ENCODE assay signal across 21 cellular contexts in genomic region chr13:23147264-23147663, GRCh38. TPM values are rescaled to one million over a fixed set of nuclear protein-coding genes. Genes with fewer than 3 reads are reported as not detected.
"Had no signal": no experiment of that assay in that cellular context is flagged by ENCODE, and none has a peak within 500 bp of the region (broad histone marks: within the 10 kb centered on the region; RNA-seq: fewer than 3 reads in every experiment).

No MANE protein-coding gene starts in this region.

- H3K4me1 Mint-ChIP-seq: activated CD4-positive, alpha-beta memory T cell treated with anti-CD3 and anti-CD28 coated beads, Interleukin-2, amount 10 ng/mL, durations not matched to agents 7 days and 5 days; activated CD4-positive, alpha-beta T cell treated with anti-CD3 and anti-CD28 coated beads, Interleukin-2, amount 10 ng/mL, durations not matched to agents 24 days and 14 days; activated naive CD8-positive, alpha-beta T cell treated with anti-CD3 and anti-CD28 coated beads, Interleukin-2, amount 10 ng/mL, durations not matched to agents 7 days and 5 days; central memory CD8-positive, alpha-beta T cell; memory B cell; neural progenitor cell had no signal

- DNase-seq: activated CD4-positive, alpha-beta memory T cell treated with anti-CD3 and anti-CD28 coated beads, Interleukin-2, amount 10 ng/mL, durations not matched to agents 7 days and 5 days; activated CD4-positive, alpha-beta T cell treated with anti-CD3 and anti-CD28 coated beads, Interleukin-2, amount 10 ng/mL, durations not matched to agents 24 days and 14 days; activated effector memory CD4-positive, alpha-beta T cell treated with Interleukin-2 at 50 U/mL for 16 hours; activated naive CD4-positive, alpha-beta T cell treated with anti-CD3 and anti-CD28 coated beads for 36 hours; activated naive CD8-positive, alpha-beta T cell treated with anti-CD3 and anti-CD28 coated beads, Interleukin-2, amount 10 ng/mL, durations not matched to agents 7 days and 5 days; activated T-cell treated with anti-CD3 and anti-CD28 coated beads, Interleukin-2, amount 50 U/mL, for 72 hours; amniotic stem cell; gastrocnemius medialis; head of caudate nucleus; stimulated activated CD4-positive, alpha-beta T cell treated with anti-CD3 and anti-CD28 coated beads, Interleukin-2, amount 100 ng/mL, for 48 hours; stimulated activated CD8-positive, alpha-beta memory T cell treated with anti-CD3 and anti-CD28 coated beads, Interleukin-4, amount 100 ng/mL, for 48 hours; stimulated activated naive CD4-positive, alpha-beta T cell treated with Interleukin-2 at 50 U/mL for 16 hours had no signal

- H3K4me1 ChIP-seq: breast epithelium, gastrocnemius medialis, neural progenitor cell had no signal

- H3K27ac ChIP-seq: breast epithelium, esophagus muscularis mucosa, gastrocnemius medialis, neural progenitor cell had no signal

- H3K4me2 ChIP-seq: neural progenitor cell had no signal

- H3K36me3 Mint-ChIP-seq: activated naive CD8-positive, alpha-beta T cell treated with anti-CD3 and anti-CD28 coated beads, Interleukin-2, amount 10 ng/mL, durations not matched to agents 7 days and 5 days; memory B cell; neural progenitor cell had no signal

- H3K27me3 ChIP-seq: breast epithelium, esophagus muscularis mucosa, gastrocnemius medialis, neural progenitor cell had no signal

- H3K9me3 ChIP-seq: esophagus muscularis mucosa, gastrocnemius medialis had no signal

- H3K4me3 Mint-ChIP-seq: activated CD4-positive, alpha-beta memory T cell treated with anti-CD3 and anti-CD28 coated beads, Interleukin-2, amount 10 ng/mL, durations not matched to agents 7 days and 5 days; activated CD4-positive, alpha-beta T cell treated with anti-CD3 and anti-CD28 coated beads, Interleukin-2, amount 10 ng/mL, durations not matched to agents 24 days and 14 days; activated naive CD4-positive, alpha-beta T cell treated with anti-CD3 and anti-CD28 coated beads for 36 hours; activated naive CD8-positive, alpha-beta T cell treated with anti-CD3 and anti-CD28 coated beads, Interleukin-2, amount 10 ng/mL, durations not matched to agents 7 days and 5 days; activated T-cell treated with anti-CD3 and anti-CD28 coated beads, Interleukin-2, amount 50 U/mL, for 72 hours; central memory CD8-positive, alpha-beta T cell; memory B cell; neural progenitor cell; T-helper 1 cell treated with Interleukin-12 subunit alpha and Interleukin-12 subunit beta and Interleukin-4 antibody, amounts not matched to agents 30 μg/mL and 1 μg/mL, for 36 hours had no signal

- ATAC-seq: activated T-cell treated with anti-CD3 and anti-CD28 coated beads, Interleukin-2, amount 50 U/mL, for 72 hours; gastrocnemius medialis had no signal

- H3K36me3 ChIP-seq: breast epithelium, esophagus muscularis mucosa, gastrocnemius medialis, neural progenitor cell had no signal

- H3K27me3 Mint-ChIP-seq: activated CD4-positive, alpha-beta T cell treated with anti-CD3 and anti-CD28 coated beads, Interleukin-2, amount 10 ng/mL, durations not matched to agents 24 days and 14 days; memory B cell; progenitor cell of endocrine pancreas had no signal

- H3K9ac ChIP-seq: neural progenitor cell had no signal

- H3K9me3 Mint-ChIP-seq: activated CD4-positive, alpha-beta memory T cell treated with anti-CD3 and anti-CD28 coated beads, Interleukin-2, amount 10 ng/mL, durations not matched to agents 7 days and 5 days; activated CD4-positive, alpha-beta T cell treated with anti-CD3 and anti-CD28 coated beads, Interleukin-2, amount 10 ng/mL, durations not matched to agents 24 days and 14 days; activated naive CD4-positive, alpha-beta T cell treated with anti-CD3 and anti-CD28 coated beads for 36 hours; activated naive CD8-positive, alpha-beta T cell treated with anti-CD3 and anti-CD28 coated beads, Interleukin-2, amount 10 ng/mL, durations not matched to agents 7 days and 5 days; central memory CD8-positive, alpha-beta T cell; memory B cell; T-helper 1 cell treated with Interleukin-12 subunit alpha and Interleukin-12 subunit beta and Interleukin-4 antibody, amounts not matched to agents 30 μg/mL and 1 μg/mL, for 36 hours had no signal

- H3K4me3 ChIP-seq: breast epithelium, gastrocnemius medialis, neural progenitor cell had no signal

- H3K27ac Mint-ChIP-seq: activated CD4-positive, alpha-beta memory T cell treated with anti-CD3 and anti-CD28 coated beads, Interleukin-2, amount 10 ng/mL, durations not matched to agents 7 days and 5 days; activated CD4-positive, alpha-beta T cell treated with anti-CD3 and anti-CD28 coated beads, Interleukin-2, amount 10 ng/mL, durations not matched to agents 24 days and 14 days; activated naive CD4-positive, alpha-beta T cell treated with anti-CD3 and anti-CD28 coated beads for 36 hours; activated naive CD8-positive, alpha-beta T cell treated with anti-CD3 and anti-CD28 coated beads, Interleukin-2, amount 10 ng/mL, durations not matched to agents 7 days and 5 days; activated T-cell treated with anti-CD3 and anti-CD28 coated beads, Interleukin-2, amount 50 U/mL, for 72 hours; memory B cell; neural progenitor cell; progenitor cell of endocrine pancreas; T-helper 1 cell treated with Interleukin-12 subunit alpha and Interleukin-12 subunit beta and Interleukin-4 antibody, amounts not matched to agents 30 μg/mL and 1 μg/mL, for 36 hours had no signal

- H2AFZ ChIP-seq: neural progenitor cell had no signal

RNA-seq across cellular contexts. Expression of gene SGCG, which starts 33.5 kb away (rescaled TPM):
- total RNA-seq: activated CD4-positive, alpha-beta memory T cell treated with anti-CD3 and anti-CD28 coated beads, Interleukin-2, amount 10 ng/mL, durations not matched to agents 7 days and 5 days; activated CD4-positive, alpha-beta T cell treated with anti-CD3 and anti-CD28 coated beads, Interleukin-2, amount 10 ng/mL, durations not matched to agents 24 days and 14 days; activated naive CD4-positive, alpha-beta T cell treated with anti-CD3 and anti-CD28 coated beads for 36 hours; activated naive CD8-positive, alpha-beta T cell treated with anti-CD3 and anti-CD28 coated beads, Interleukin-2, amount 10 ng/mL, durations not matched to agents 7 days and 5 days; activated T-cell treated with anti-CD3 and anti-CD28 coated beads, Interleukin-2, amount 50 U/mL, for 72 hours; liver; mononuclear cell; progenitor cell of endocrine pancreas had no signal
- polyA plus RNA-seq: liver had no signal
